Comparison of ENCODE assay signal across 30 cellular contexts in genomic region chrX:40513835-40514234, GRCh38.
"Had no signal": no experiment of that assay in that cellular context is flagged by ENCODE, and none has a peak within 500 bp of the region (broad histone marks: within the 10 kb centered on the region; RNA-seq: fewer than 3 reads in every experiment).

No MANE protein-coding gene starts in this region.

- H3K4me1 Mint-ChIP-seq: activated T-helper 17 cell treated with anti-CD3 and anti-CD28 coated beads, Interleukin-2, amount 50 U/mL, for 72 hours; central memory CD8-positive, alpha-beta T cell; endodermal cell had no signal

- H3K9me3 ChIP-seq: esophagus muscularis mucosa, gastrocnemius medialis had no signal

- H3K36me3 ChIP-seq: brain microvascular endothelial cell, esophagus muscularis mucosa, gastrocnemius medialis had no signal

- FAIRE-seq: astrocyte, bronchial epithelial cell had no signal

- H3K4me3 Mint-ChIP-seq: activated CD8-positive, alpha-beta T cell treated with anti-CD3 and anti-CD28 coated beads for 36 hours; activated naive CD8-positive, alpha-beta T cell; activated T-cell treated with anti-CD3 and anti-CD28 coated beads, Interleukin-2, amount 50 U/mL, for 4 hours; activated T-helper 17 cell treated with anti-CD3 and anti-CD28 coated beads, Interleukin-2, amount 50 U/mL, for 72 hours; central memory CD8-positive, alpha-beta T cell; dendritic cell treated with granulocyte-macrophage colony-stimulating factor and Interleukin-4, amounts not matched to agents 40 ng/mL and 50 ng/mL, for 4 days; endodermal cell; WTC11 had no signal

- H3K27me3 ChIP-seq: brain microvascular endothelial cell, esophagus muscularis mucosa, foreskin keratinocyte had no signal

- H3K27me3 Mint-ChIP-seq: activated CD8-positive, alpha-beta T cell treated with anti-CD3 and anti-CD28 coated beads for 36 hours; activated naive CD8-positive, alpha-beta T cell; activated T-helper 17 cell treated with anti-CD3 and anti-CD28 coated beads, Interleukin-2, amount 50 U/mL, for 72 hours; dendritic cell treated with granulocyte-macrophage colony-stimulating factor and Interleukin-4, amounts not matched to agents 40 ng/mL and 50 ng/mL, for 4 days had no signal

- H3K4me1 ChIP-seq: esophagus muscularis mucosa, foreskin keratinocyte, gastrocnemius medialis had no signal

- H3K9me3 Mint-ChIP-seq: activated CD8-positive, alpha-beta T cell treated with anti-CD3 and anti-CD28 coated beads for 36 hours; activated T-cell treated with anti-CD3 and anti-CD28 coated beads, Interleukin-2, amount 50 U/mL, for 4 hours; activated T-helper 17 cell treated with anti-CD3 and anti-CD28 coated beads, Interleukin-2, amount 50 U/mL, for 72 hours; central memory CD8-positive, alpha-beta T cell; dendritic cell treated with granulocyte-macrophage colony-stimulating factor and Interleukin-4, amounts not matched to agents 40 ng/mL and 50 ng/mL, for 4 days; WTC11 had no signal

- H3K36me3 Mint-ChIP-seq: activated naive CD8-positive, alpha-beta T cell; WTC11 had no signal

- DNase-seq: activated CD4-positive, alpha-beta T cell treated with anti-CD3 and anti-CD28 coated beads for 1 hour; activated CD4-positive, alpha-beta T cell treated with anti-CD3 and anti-CD28 coated beads for 4 hours; activated CD4-positive, alpha-beta T cell treated with anti-CD3 and anti-CD28 coated beads, Interleukin-2, amount 50 U/mL, for 1 hour; activated CD4-positive, alpha-beta T cell treated with anti-CD3 and anti-CD28 coated beads, Interleukin-2, amount 50 U/mL, for 48 hours; activated CD8-positive, alpha-beta memory T cell treated with anti-CD3 and anti-CD28 coated beads for 24 hours; activated CD8-positive, alpha-beta T cell treated with anti-CD3 and anti-CD28 coated beads for 36 hours; activated effector memory CD4-positive, alpha-beta T cell treated with Interleukin-2 at 50 U/mL for 16 hours; activated gamma-delta T cell treated with Interleukin-2 at 50 U/mL for 16 hours; activated naive CD4-positive, alpha-beta T cell treated with anti-CD3 and anti-CD28 coated beads, Interleukin-2, amount 50 U/mL, for 16 hours; activated naive CD4-positive, alpha-beta T cell treated with Interleukin-2 at 50 U/mL for 16 hours; activated T-cell treated with anti-CD3 and anti-CD28 coated beads, Interleukin-2, amount 50 U/mL, for 4 hours; amniotic stem cell; anterior cingulate cortex; brain microvascular endothelial cell; dorsolateral prefrontal cortex; effector memory CD4-positive, alpha-beta T cell; endodermal cell; erythroblast; foreskin keratinocyte; gastrocnemius medialis; T-helper 2 cell had no signal

- H3K27ac Mint-ChIP-seq: activated CD8-positive, alpha-beta T cell treated with anti-CD3 and anti-CD28 coated beads for 36 hours; activated naive CD8-positive, alpha-beta T cell; activated T-helper 17 cell treated with anti-CD3 and anti-CD28 coated beads, Interleukin-2, amount 50 U/mL, for 72 hours; dendritic cell treated with granulocyte-macrophage colony-stimulating factor and Interleukin-4, amounts not matched to agents 40 ng/mL and 50 ng/mL, for 4 days; endodermal cell; WTC11 had no signal

- H3K4me3 ChIP-seq: coronary artery, dorsolateral prefrontal cortex, esophagus muscularis mucosa, gastrocnemius medialis had no signal

- ATAC-seq: activated CD8-positive, alpha-beta T cell treated with anti-CD3 and anti-CD28 coated beads for 36 hours; activated T-cell treated with anti-CD3 and anti-CD28 coated beads, Interleukin-2, amount 50 U/mL, for 4 hours; activated T-helper 17 cell treated with anti-CD3 and anti-CD28 coated beads, Interleukin-2, amount 50 U/mL, for 72 hours; foreskin keratinocyte; gastrocnemius medialis; WTC11 had no signal

- H3K27ac ChIP-seq: brain microvascular endothelial cell, coronary artery, dorsolateral prefrontal cortex, esophagus muscularis mucosa, foreskin keratinocyte, gastrocnemius medialis had no signal
